ENCODE assay signal across 25 cellular contexts in the genomic region with DNA sequence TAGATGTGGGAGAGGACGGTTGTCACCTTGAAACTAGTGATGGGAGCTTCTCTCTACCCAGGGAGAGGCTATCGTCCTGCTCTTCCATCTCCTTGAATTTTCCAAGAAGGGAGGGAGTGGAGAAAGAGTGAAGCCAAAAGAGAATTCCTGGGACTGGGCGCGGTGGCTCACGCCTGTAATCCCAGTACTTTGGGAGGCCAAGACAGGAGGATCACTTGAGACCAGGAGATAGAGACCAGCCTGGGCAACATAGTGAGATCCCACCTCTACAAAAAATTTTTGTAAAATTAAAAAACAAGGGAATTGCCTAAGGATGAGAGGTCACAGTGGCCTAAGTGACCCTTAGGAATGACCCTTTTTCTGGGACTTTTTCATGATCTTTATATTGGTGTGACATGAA.
"Had no signal": no experiment of that assay in that cellular context is flagged by ENCODE, and none has a peak within 500 bp of the region (broad histone marks: within the 10 kb centered on the region; RNA-seq: fewer than 3 reads in every experiment).

No MANE protein-coding gene starts in this region.

- DNase-seq: islet precursor cell; left ventricle myocardium inferior; mesendoderm; naive B cell; natural killer cell; nephron progenitor cell; ovary; retina; right cardiac atrium; sigmoid colon; small intestine; spleen; stimulated activated CD4-positive, alpha-beta T cell treated with anti-CD3 and anti-CD28 coated beads, Interleukin-4, amount 100 ng/mL, for 24 hours; stimulated activated naive CD4-positive, alpha-beta T cell; tibial artery; trophoblast cell; upper lobe of right lung had no signal

- FAIRE-seq: small intestine, urothelium cell line had no signal

- H3K4me1 ChIP-seq: prostate gland, sigmoid colon, suprapubic skin, tibial artery, upper lobe of right lung had no signal

- H3K27ac ChIP-seq: left ventricle myocardium inferior, ovary, prostate gland, sigmoid colon, spleen, suprapubic skin, thoracic aorta, tibial artery, upper lobe of right lung had no signal

- H3K27ac Mint-ChIP-seq: naive B cell; natural killer cell; nephron progenitor cell; stimulated activated effector memory CD8-positive, alpha-beta T cell treated with anti-CD3 and anti-CD28 coated beads, Interleukin-12 subunit alpha, Interleukin-12 subunit beta, amount 100 ng/mL, for 72 hours; stimulated activated naive CD8-positive, alpha-beta T cell treated with anti-CD3 and anti-CD28 coated beads, Interleukin-15, Interleukin-2, amounts not matched to agents 100 ng/mL and 50 ng/mL, for 24 hours had no signal

- H3K27me3 Mint-ChIP-seq: stimulated activated naive CD8-positive, alpha-beta T cell treated with anti-CD3 and anti-CD28 coated beads, Interleukin-15, Interleukin-2, amounts not matched to agents 100 ng/mL and 50 ng/mL, for 24 hours had no signal

- H3K4me1 Mint-ChIP-seq: natural killer cell had no signal

- H3K9me3 ChIP-seq: left ventricle myocardium inferior, ovary, prostate gland, sigmoid colon, spleen, suprapubic skin, thoracic aorta, tibial artery, upper lobe of right lung had no signal

- H3K9me3 Mint-ChIP-seq: mesothelial cell of epicardium; naive B cell; natural killer cell; nephron progenitor cell; stimulated activated effector memory CD8-positive, alpha-beta T cell treated with anti-CD3 and anti-CD28 coated beads, Interleukin-12 subunit alpha, Interleukin-12 subunit beta, amount 100 ng/mL, for 72 hours; stimulated activated naive CD8-positive, alpha-beta T cell treated with anti-CD3 and anti-CD28 coated beads, Interleukin-15, Interleukin-2, amounts not matched to agents 100 ng/mL and 50 ng/mL, for 24 hours had no signal

- H3K36me3 Mint-ChIP-seq: mesothelial cell of epicardium, naive B cell, natural killer cell had no signal

- ATAC-seq: natural killer cell; right cardiac atrium; stimulated activated effector memory CD8-positive, alpha-beta T cell treated with anti-CD3 and anti-CD28 coated beads, Interleukin-12 subunit alpha, Interleukin-12 subunit beta, amount 100 ng/mL, for 72 hours; upper lobe of right lung had no signal

- H3K27me3 ChIP-seq: ovary, sigmoid colon, spleen, suprapubic skin, tibial artery, upper lobe of right lung had no signal

- H3K36me3 ChIP-seq: left ventricle myocardium inferior, ovary, prostate gland, sigmoid colon, spleen, suprapubic skin, thoracic aorta, tibial artery, upper lobe of right lung had no signal

- H3K4me3 Mint-ChIP-seq: mesothelial cell of epicardium; naive B cell; natural killer cell; nephron progenitor cell; stimulated activated effector memory CD8-positive, alpha-beta T cell treated with anti-CD3 and anti-CD28 coated beads, Interleukin-12 subunit alpha, Interleukin-12 subunit beta, amount 100 ng/mL, for 72 hours; stimulated activated naive CD8-positive, alpha-beta T cell treated with anti-CD3 and anti-CD28 coated beads, Interleukin-15, Interleukin-2, amounts not matched to agents 100 ng/mL and 50 ng/mL, for 24 hours had no signal

- H3K4me3 ChIP-seq: left ventricle myocardium inferior, lung, ovary, prostate gland, sigmoid colon, spleen, suprapubic skin, thoracic aorta, tibial artery, upper lobe of right lung had no signal
